8 cellular contexts compared by ENCODE assay signal in genomic region chr7:143892527-143893300, GRCh38. TPM values are rescaled to one million over a fixed set of nuclear protein-coding genes. Genes with fewer than 3 reads are reported as not detected.
DNase-seq lines count a peak whose midpoint lies in the region; ATAC-seq and TF ChIP-seq lines count a peak whose summit lies in the region.

No MANE protein-coding gene starts in this region.

- peaks cover 14% of the 10 kb centered on the region for H3K36me3 Mint-ChIP-seq in WTC11
- H3K36me3 Mint-ChIP-seq in activated T-cell treated with anti-CD3 and anti-CD28 coated beads, Interleukin-2, amount 50 U/mL, for 24 hours (ENCODE audit: low read depth): peaks cover 29% of the 10 kb centered on the region

- H3K4me3 ChIP-seq in trophoblast cell (ENCODE audit: low read depth, low read length) (no peak overlapping the region), thyroid gland (replicated peaks in 1 of 3) (no peak overlapping the region)

- DNase-seq in activated CD4-positive, CD25-positive, alpha-beta regulatory T cell (lab: John Stamatoyannopoulos, UW): no peak
- DNase-seq in HT-29 (ENCODE audit: low spot score) (peak; percentile 88), WTC11 (ENCODE audit: low spot score) (no peak), trophoblast cell (peak; percentile 16 to 71), thyroid gland (no peak)
- DNase-seq in activated T-cell treated with anti-CD3 and anti-CD28 coated beads, Interleukin-2, amount 50 U/mL, for 24 hours: no peak

- no peak overlapping the region for H2AFZ ChIP-seq in trophoblast cell (ENCODE audit: insufficient read depth, low read length, poor library complexity)

- no peak overlapping the region for H3K9ac ChIP-seq in trophoblast cell (ENCODE audit: low read length)

- H3K27me3 ChIP-seq in trophoblast cell (ENCODE audit: insufficient read depth, low read length) (no peaks in the 10 kb centered on the region), thyroid gland (no peaks in the 10 kb centered on the region)

- no peak overlapping the region for H3K14ac ChIP-seq in trophoblast cell (ENCODE audit: low read length)

- CTCF ChIA-PET in WTC11 (lab: Charles Lee): interaction anchor here (0.6 to 2.4 kb wide), 12 partner anchors 9 to 235 kb away, joined by 3 to 52 read pairs (median 4); partner anchors contain the start of gene TCAF1

- intact Hi-C loops in thyroid gland (cut with DNase I): no loop called here

- WGBS in trophoblast cell (ENCODE audit: extremely low coverage, insufficient coverage, insufficient read length): no CpG with 5 or more reads among the region's 5 CpGs
- 89 to 91% methylated on average over 5 of the region's 5 CpGs for WGBS in thyroid gland, 2 donors

- no peaks in the 10 kb centered on the region for H3K36me3 ChIP-seq in trophoblast cell (ENCODE audit: control insufficient read depth in 1 of 2, insufficient read depth in 2 of 2, low read length in 2 of 2)
- H3K36me3 ChIP-seq in thyroid gland: no peaks in the 10 kb centered on the region

- H2BK120ac ChIP-seq in trophoblast cell (ENCODE audit: insufficient read depth, low read length, poor library complexity): no peak overlapping the region

- no peak overlapping the region for H2AK5ac ChIP-seq in trophoblast cell (ENCODE audit: low read length)

- no peaks in the 10 kb centered on the region for H3K27me3 Mint-ChIP-seq in WTC11 (ENCODE audit: low read depth)
- H3K27me3 Mint-ChIP-seq in activated T-cell treated with anti-CD3 and anti-CD28 coated beads, Interleukin-2, amount 50 U/mL, for 24 hours: peaks cover 25% of the 10 kb centered on the region

- no peak overlapping the region for H3K27ac Mint-ChIP-seq in WTC11
- H3K27ac Mint-ChIP-seq in activated T-cell treated with anti-CD3 and anti-CD28 coated beads, Interleukin-2, amount 50 U/mL, for 24 hours: no peak overlapping the region

- no peak overlapping the region for H2BK12ac ChIP-seq in trophoblast cell (ENCODE audit: low read length)

- H3K4me2 ChIP-seq in trophoblast cell (ENCODE audit: low read length): no peak overlapping the region

- H3K4ac ChIP-seq in trophoblast cell (ENCODE audit: low read depth, low read length): no peak overlapping the region

- no peak for TF ChIP-seq POLR2A in thyroid gland (IDR thresholded peaks at IDR 0.05)

- no peak overlapping the region for H2BK5ac ChIP-seq in trophoblast cell (ENCODE audit: low read depth, low read length, poor library complexity)

- no peak overlapping the region for H3K4me3 Mint-ChIP-seq in WTC11
- no peak overlapping the region for H3K4me3 Mint-ChIP-seq in activated T-cell treated with anti-CD3 and anti-CD28 coated beads, Interleukin-2, amount 50 U/mL, for 24 hours

- no peaks in the 10 kb centered on the region for H3K4me1 ChIP-seq in trophoblast cell (ENCODE audit: control insufficient read depth in 1 of 2, insufficient read depth in 2 of 2, low read length in 2 of 2)
- no peaks in the 10 kb centered on the region for H3K4me1 ChIP-seq in thyroid gland

- H3K9me3 Mint-ChIP-seq in WTC11: peaks cover 14% of the 10 kb centered on the region
- H3K9me3 Mint-ChIP-seq in activated T-cell treated with anti-CD3 and anti-CD28 coated beads, Interleukin-2, amount 50 U/mL, for 24 hours: no peaks in the 10 kb centered on the region

- H4K8ac ChIP-seq in trophoblast cell (ENCODE audit: low read depth, low read length): no peak overlapping the region

- H3K4me1 Mint-ChIP-seq in WTC11: peaks cover 6% of the 10 kb centered on the region; the same call in 1 of the 2 replicates
- H3K4me1 Mint-ChIP-seq in activated T-cell treated with anti-CD3 and anti-CD28 coated beads, Interleukin-2, amount 50 U/mL, for 24 hours (ENCODE audit: low read depth): peaks cover 7% of the 10 kb centered on the region

- no peaks in the 10 kb centered on the region for H3K79me1 ChIP-seq in trophoblast cell (ENCODE audit: low read length)

- H4K91ac ChIP-seq in trophoblast cell (ENCODE audit: low read depth, low read length): no peak overlapping the region

- no peak overlapping the region for H3K18ac ChIP-seq in trophoblast cell (ENCODE audit: low read length)

- H4K12ac ChIP-seq in trophoblast cell (ENCODE audit: low read depth, low read length): no peak overlapping the region

- H3K27ac ChIP-seq in trophoblast cell (ENCODE audit: low read depth, low read length): no peak overlapping the region
- no peak overlapping the region for H3K27ac ChIP-seq in thyroid gland

- no peak overlapping the region for H3K23ac ChIP-seq in trophoblast cell (ENCODE audit: low read length)

- ATAC-seq in activated CD4-positive, CD25-positive, alpha-beta regulatory T cell treated with anti-CD3 and anti-CD28 coated beads, Interleukin-2, amount 50 U/mL, for 24 hours: peak; percentile 56 to 79
- ATAC-seq in GM21717 (IDR thresholded peaks at IDR 0.05; ENCODE audit: unreplicated experiment) (peak; percentile 99), WTC11 (peak; percentile 95)

- POLR2A ChIA-PET in WTC11 (lab: Charles Lee): interaction anchor here (1.3 kb wide), 1 partner anchor 9 kb away, joined by 15 read pairs; the partner anchor contains the start of gene TCAF1

- no peaks in the 10 kb centered on the region for H3K79me2 ChIP-seq in trophoblast cell (ENCODE audit: control insufficient read depth, insufficient read depth, low read length, poor library complexity)

- TF ChIP-seq CTCF in WTC11 (IDR thresholded peaks at IDR 0.05) (0 out of 2 replicates have a peak, but pooled peaks have one; percentile 16), thyroid gland (IDR thresholded peaks at IDR 0.05) (no peak)

- H3K9me3 ChIP-seq in trophoblast cell (ENCODE audit: insufficient read depth, low read depth, low read length): no peaks in the 10 kb centered on the region
- no peaks in the 10 kb centered on the region for H3K9me3 ChIP-seq in thyroid gland

TF ChIP-seq in WTC11, 78 proteins besides CTCF, POLR2A, EP300 and RAD21:
- TF ChIP-seq SMAD3 (CRISPR knock-in tag; IDR thresholded peaks at IDR 0.05; ENCODE audit: borderline replicate concordance) (no peak), EMX1 (CRISPR knock-in tag; IDR thresholded peaks at IDR 0.05) (no peak), JAZF1 (CRISPR knock-in tag; IDR thresholded peaks at IDR 0.05) (no peak), SMAD4 (CRISPR knock-in tag; IDR thresholded peaks at IDR 0.05) (no peak), PRRX2 (CRISPR knock-in tag; IDR thresholded peaks at IDR 0.05) (no peak), FOXJ3 (CRISPR knock-in tag; IDR thresholded peaks at IDR 0.05; ENCODE audit: borderline replicate concordance) (no peak), NR2C2 (CRISPR knock-in tag; IDR thresholded peaks at IDR 0.05) (no peak), PREB (CRISPR knock-in tag; IDR thresholded peaks at IDR 0.05; ENCODE audit: borderline replicate concordance) (no peak), CDX4 (CRISPR knock-in tag; IDR thresholded peaks at IDR 0.05; ENCODE audit: borderline replicate concordance) (no peak), SP1 (CRISPR knock-in tag; conservative IDR thresholded peaks at IDR 0.05) (no peak), ZNF219 (CRISPR knock-in tag; IDR thresholded peaks at IDR 0.05; ENCODE audit: borderline replicate concordance) (no peak), USF1 (CRISPR knock-in tag; IDR thresholded peaks at IDR 0.05) (no peak), ATF3 (CRISPR knock-in tag; conservative IDR thresholded peaks at IDR 0.05) (no peak), KAT7 (CRISPR knock-in tag; IDR thresholded peaks at IDR 0.05; ENCODE audit: borderline replicate concordance) (no peak), ZNF263 (CRISPR knock-in tag; IDR thresholded peaks at IDR 0.05; ENCODE audit: low read depth) (no peak), IRF2 (CRISPR knock-in tag; IDR thresholded peaks at IDR 0.05; ENCODE audit: borderline replicate concordance, low read depth) (no peak)
TF ChIP-seq in WTC11: peak in this region for 0.

RNA-seq across cellular contexts. Expression of gene TCAF1, which starts 9.3 kb away (rescaled TPM):
- total RNA-seq in HT-29 (2014; rRNA removed; shearing (Covaris generic)): 17.4 and 22.4 TPM in 2 replicates
- total RNA-seq in WTC11 (2021) (39.8 to 52.7 TPM (median 42.0 TPM) in 3 replicates), thyroid gland (10 to 100 TPM; 55.2 to 70.0 (median 58.8) TPM)
- polyA plus RNA-seq in trophoblast cell (2013): 89.6 TPM in 2 replicates

RNA-seq across cellular contexts. Expression of gene OR2F2, which starts 42.3 kb away (rescaled TPM):
- total RNA-seq in HT-29 (2014; rRNA removed; shearing (Covaris generic)): not detected in 2 replicates
- total RNA-seq in WTC11 (2021) (not detected in 3 replicates), thyroid gland (not detected)
- not detected in 2 replicates for polyA plus RNA-seq in trophoblast cell (2013)

Comparison
In these comparisons a context has a peak if more than half of its experiments do, and no peak if none do; other contexts are left out.
1. DNase-seq: peak in HT-29 (single experiment) and trophoblast cell (2 of 2); none in activated CD4-positive, CD25-positive, alpha-beta regulatory T cell (0 of 4), WTC11 (single experiment), activated T-cell treated with anti-CD3 and anti-CD28 coated beads, Interleukin-2, amount 50 U/mL, for 24 hours (single experiment) and thyroid gland (0 of 2).
2. Peak in every context shown above with its lines, with median percentiles within 50 percentile points of each other: ATAC-seq.